Comparison of ENCODE assay signal across 12 cellular contexts in genomic region chr9:86080112-86080579, GRCh38.
"Had no signal": no experiment of that assay in that cellular context is flagged by ENCODE, and none has a peak within 500 bp of the region (broad histone marks: within the 10 kb centered on the region; RNA-seq: fewer than 3 reads in every experiment).

No MANE protein-coding gene starts in this region.

- DNase-seq: activated CD4-positive, alpha-beta T cell treated with anti-CD3 and anti-CD28 coated beads for 4 hours; activated CD8-positive, alpha-beta memory T cell treated with anti-CD3 and anti-CD28 coated beads, Interleukin-2, amount 50 U/mL, for 48 hours; activated CD8-positive, alpha-beta T cell treated with anti-CD3 and anti-CD28 coated beads for 36 hours; activated naive CD4-positive, alpha-beta T cell treated with Interleukin-2 at 50 U/mL for 16 hours; brain microvascular endothelial cell; esophagus squamous epithelium; foreskin melanocyte; T-cell; tibial artery; WERI-Rb-1 had no signal

- H3K4me1 ChIP-seq: esophagus squamous epithelium, tibial artery had no signal

- H3K27ac Mint-ChIP-seq: activated CD8-positive, alpha-beta T cell treated with anti-CD3 and anti-CD28 coated beads for 36 hours; memory B cell; T-cell had no signal

- H3K27me3 ChIP-seq: brain microvascular endothelial cell, esophagus squamous epithelium, tibial artery had no signal

- H3K9me3 Mint-ChIP-seq: activated CD8-positive, alpha-beta T cell treated with anti-CD3 and anti-CD28 coated beads for 36 hours; memory B cell; T-cell had no signal

- H3K4me3 Mint-ChIP-seq: activated CD8-positive, alpha-beta T cell treated with anti-CD3 and anti-CD28 coated beads for 36 hours; memory B cell; T-cell had no signal

- H3K27me3 Mint-ChIP-seq: activated CD8-positive, alpha-beta T cell treated with anti-CD3 and anti-CD28 coated beads for 36 hours; memory B cell; T-cell had no signal

- H3K4me1 Mint-ChIP-seq: memory B cell, T-cell had no signal

- H3K36me3 Mint-ChIP-seq: memory B cell, T-cell had no signal

- H3K27ac ChIP-seq: brain microvascular endothelial cell, esophagus squamous epithelium, skin epidermis, tibial artery, WERI-Rb-1 had no signal

- H3K4me3 ChIP-seq: esophagus squamous epithelium, skin epidermis, tibial artery had no signal

- H3K9me3 ChIP-seq: esophagus squamous epithelium, tibial artery had no signal
